ENCODE assay signal across 9 cellular contexts in the genomic region with DNA sequence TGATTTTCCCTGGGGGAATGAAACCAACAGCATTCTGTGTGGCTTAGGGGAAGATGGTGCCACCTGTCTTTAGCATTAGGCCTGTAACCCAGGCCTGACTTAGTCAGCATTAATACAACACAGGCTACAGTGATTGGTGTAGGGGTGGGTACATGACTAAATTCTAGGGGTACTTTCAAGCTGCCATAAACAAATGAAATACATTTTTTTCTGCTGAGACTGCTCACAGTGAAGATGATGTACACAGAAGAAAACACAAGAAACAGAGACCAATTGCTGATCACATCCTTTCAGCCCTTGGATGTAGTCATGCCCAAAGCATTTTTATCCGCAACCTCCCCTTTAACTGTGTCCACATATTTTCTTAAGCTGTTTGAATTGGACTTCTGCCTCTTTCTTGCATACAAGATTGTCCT.
DNase-seq lines count a peak whose midpoint lies in the region; ATAC-seq and TF ChIP-seq lines count a peak whose summit lies in the region.
"Had no signal": no experiment of that assay in that cellular context is flagged by ENCODE, and none has a peak within 500 bp of the region (broad histone marks: within the 10 kb centered on the region; RNA-seq: fewer than 3 reads in every experiment).

No MANE protein-coding gene starts in this region.

- H3K36me3 ChIP-seq in endodermal cell (ENCODE audit: control insufficient read depth, insufficient read depth, low read length), result peaks cover 22% of the 10 kb centered on the region
- H3K36me3 ChIP-seq: heart left ventricle had no signal

- H3K4me1 Mint-ChIP-seq in endodermal cell, result peaks cover 6% of the 10 kb centered on the region
- H3K4me1 Mint-ChIP-seq in stimulated activated naive B cell treated with anti-CD40 and anti-IgM and Interleukin-4, amounts not matched to agents 10 μg/mL and 1 μg/mL and 100 μg/mL, for 72 hours, result no peaks in the 10 kb centered on the region
- H3K4me1 Mint-ChIP-seq in activated T-cell treated with anti-CD3 and anti-CD28 coated beads, Interleukin-2, amount 50 U/mL, for 4 hours (ENCODE audit: low read depth), result no peaks in the 10 kb centered on the region

- no peak overlapping the region for H3K4me3 ChIP-seq in endodermal cell (ENCODE audit: low read length)
- H3K4me3 ChIP-seq: heart left ventricle had no signal

- no peaks in the 10 kb centered on the region for H3K4me1 ChIP-seq in endodermal cell (ENCODE audit: control insufficient read depth, insufficient read depth, low read length)
- H3K4me1 ChIP-seq: heart left ventricle had no signal

- H3K27me3 Mint-ChIP-seq in endodermal cell (ENCODE audit: insufficient read depth), result no peaks in the 10 kb centered on the region
- H3K27me3 Mint-ChIP-seq in stimulated activated naive B cell treated with anti-CD40 and anti-IgM and Interleukin-4, amounts not matched to agents 10 μg/mL and 1 μg/mL and 100 μg/mL, for 72 hours, result peaks cover 16 to 36% of the 10 kb centered on the region in 2 donors
- H3K27me3 Mint-ChIP-seq in activated T-cell treated with anti-CD3 and anti-CD28 coated beads, Interleukin-2, amount 50 U/mL, for 4 hours (ENCODE audit: low read depth), result no peaks in the 10 kb centered on the region

- H3K9me3 ChIP-seq in endodermal cell (ENCODE audit: control insufficient read depth, low read length), result peaks cover 12% of the 10 kb centered on the region
- H3K9me3 ChIP-seq: heart left ventricle had no signal

- H3K36me3 Mint-ChIP-seq in endodermal cell (ENCODE audit: low read depth), result no peaks in the 10 kb centered on the region
- H3K36me3 Mint-ChIP-seq in stimulated activated naive B cell treated with anti-CD40 and anti-IgM and Interleukin-4, amounts not matched to agents 10 μg/mL and 1 μg/mL and 100 μg/mL, for 72 hours, result peaks cover 0 to 2% of the 10 kb centered on the region in 2 donors
- no peaks in the 10 kb centered on the region for H3K36me3 Mint-ChIP-seq in activated T-cell treated with anti-CD3 and anti-CD28 coated beads, Interleukin-2, amount 50 U/mL, for 4 hours (ENCODE audit: insufficient read depth)

- no peak overlapping the region for H3K27ac ChIP-seq in endodermal cell (ENCODE audit: low read depth, low read length)
- H3K27ac ChIP-seq: heart left ventricle had no signal

- H3K4me3 Mint-ChIP-seq in endodermal cell, result no peak overlapping the region
- H3K4me3 Mint-ChIP-seq in stimulated activated naive B cell treated with anti-CD40 and anti-IgM and Interleukin-4, amounts not matched to agents 10 μg/mL and 1 μg/mL and 100 μg/mL, for 72 hours, result no peak overlapping the region
- no peak overlapping the region for H3K4me3 Mint-ChIP-seq in activated T-cell treated with anti-CD3 and anti-CD28 coated beads, Interleukin-2, amount 50 U/mL, for 4 hours

- 93 to 100% methylated on average over 1 of the region's 1 CpG for WGBS in endodermal cell (ENCODE audit: insufficient coverage in 1 of 2, insufficient read length in 1 of 2), 2 experiments

- H3K27ac Mint-ChIP-seq in endodermal cell, result no peak overlapping the region
- no peak overlapping the region for H3K27ac Mint-ChIP-seq in stimulated activated naive B cell treated with anti-CD40 and anti-IgM and Interleukin-4, amounts not matched to agents 10 μg/mL and 1 μg/mL and 100 μg/mL, for 72 hours

- peak; percentile 57 for TF ChIP-seq CTCF in endodermal cell (conservative IDR thresholded peaks at IDR 0.05)

- no peak for ATAC-seq in stimulated activated naive B cell treated with anti-CD40 and anti-IgM and Interleukin-4, amounts not matched to agents 10 μg/mL and 1 μg/mL and 100 μg/mL, for 72 hours (replicated peaks)
- ATAC-seq in activated T-cell treated with anti-CD3 and anti-CD28 coated beads, Interleukin-2, amount 50 U/mL, for 4 hours, result no peak
- ATAC-seq: heart left ventricle had no signal

- DNase-seq in Daoy (ENCODE audit: low read depth) (peak; percentile 0), NCI-H226 (peak; percentile 75), endodermal cell (no peak), non-pigmented ciliary epithelial cell (ENCODE audit: low read depth) (peak; percentile 93), SHP77 treated with DMSO at 0.1 percent for 48 hours (lab: John Stamatoyannopoulos, UW) (no peak), DMS153 treated with DMSO at 0.1 percent for 48 hours (lab: John Stamatoyannopoulos, UW; ENCODE audit: unreplicated experiment) (no peak)
- no peak for DNase-seq in stimulated activated naive B cell treated with anti-CD40 and anti-IgM and Interleukin-4, amounts not matched to agents 10 μg/mL and 1 μg/mL and 100 μg/mL, for 72 hours
- no peak for DNase-seq in activated T-cell treated with anti-CD3 and anti-CD28 coated beads, Interleukin-2, amount 50 U/mL, for 4 hours
- DNase-seq: heart left ventricle had no signal

- H3K9me3 Mint-ChIP-seq in endodermal cell, result no peaks in the 10 kb centered on the region
- H3K9me3 Mint-ChIP-seq in stimulated activated naive B cell treated with anti-CD40 and anti-IgM and Interleukin-4, amounts not matched to agents 10 μg/mL and 1 μg/mL and 100 μg/mL, for 72 hours, result no peaks in the 10 kb centered on the region
- no peaks in the 10 kb centered on the region for H3K9me3 Mint-ChIP-seq in activated T-cell treated with anti-CD3 and anti-CD28 coated beads, Interleukin-2, amount 50 U/mL, for 4 hours

- H3K27me3 ChIP-seq in endodermal cell (ENCODE audit: control insufficient read depth, insufficient read depth, low read length, poor library complexity, severe bottlenecking), result no peaks in the 10 kb centered on the region

- H3K9ac ChIP-seq in endodermal cell (ENCODE audit: extremely low read depth, low read length, poor library complexity, severe bottlenecking), result no peak overlapping the region

Comparison
In these comparisons a context has a peak if more than half of its experiments do, and no peak if none do; other contexts are left out.
1. DNase-seq: peak in Daoy (single experiment), NCI-H226 (single experiment) and non-pigmented ciliary epithelial cell (single experiment); none in endodermal cell (single experiment), SHP77 treated with DMSO at 0.1 percent for 48 hours (single experiment), stimulated activated naive B cell treated with anti-CD40 and anti-IgM and Interleukin-4, amounts not matched to agents 10 μg/mL and 1 μg/mL and 100 μg/mL, for 72 hours (single experiment), activated T-cell treated with anti-CD3 and anti-CD28 coated beads, Interleukin-2, amount 50 U/mL, for 4 hours (single experiment) and DMS153 treated with DMSO at 0.1 percent for 48 hours (single experiment).